In the genomic region with DNA sequence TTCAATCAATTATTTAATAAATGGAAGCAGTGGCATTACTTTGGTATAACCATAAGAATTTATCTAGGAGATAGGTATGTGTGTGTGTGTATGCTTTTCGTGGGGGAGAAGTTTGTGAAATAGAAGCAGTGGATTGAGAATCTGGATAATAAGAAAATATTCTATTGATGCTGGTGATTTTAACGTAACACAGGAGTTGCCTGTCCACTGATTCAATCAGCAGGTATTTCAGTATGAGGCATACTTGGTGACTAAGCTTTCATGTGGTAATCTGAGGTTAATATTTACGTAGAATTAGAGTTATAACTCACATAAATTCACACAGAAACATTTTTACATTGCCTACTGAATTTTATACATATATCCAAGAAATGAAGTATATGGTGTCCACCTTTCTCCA, we compare ENCODE assay signal across 17 cellular contexts.
"Had no signal": no experiment of that assay in that cellular context is flagged by ENCODE, and none has a peak within 500 bp of the region (broad histone marks: within the 10 kb centered on the region; RNA-seq: fewer than 3 reads in every experiment).

No MANE protein-coding gene starts in this region.

- H3K27me3 ChIP-seq: sigmoid colon, stomach, testis, upper lobe of left lung had no signal

- H3K4me3 Mint-ChIP-seq: activated naive CD4-positive, alpha-beta T cell treated with anti-CD3 and anti-CD28 coated beads, Interleukin-2, amount 10 ng/mL, durations not matched to agents 7 days and 5 days; immature natural killer cell; T-cell had no signal

- H3K9me3 ChIP-seq: sigmoid colon, testis, upper lobe of left lung had no signal

- H3K4me1 ChIP-seq: psoas muscle, sigmoid colon, stomach, testis, upper lobe of left lung had no signal

- H3K27me3 Mint-ChIP-seq: activated naive CD4-positive, alpha-beta T cell treated with anti-CD3 and anti-CD28 coated beads, Interleukin-2, amount 10 ng/mL, durations not matched to agents 7 days and 5 days; T-cell had no signal

- H3K4me3 ChIP-seq: lung, psoas muscle, sigmoid colon, stomach, testis, upper lobe of left lung had no signal

- H3K4me1 Mint-ChIP-seq: activated naive CD4-positive, alpha-beta T cell treated with anti-CD3 and anti-CD28 coated beads, Interleukin-2, amount 10 ng/mL, durations not matched to agents 7 days and 5 days; immature natural killer cell; T-cell had no signal

- FAIRE-seq: endothelial cell of umbilical vein had no signal

- H3K27ac Mint-ChIP-seq: activated naive CD4-positive, alpha-beta T cell treated with anti-CD3 and anti-CD28 coated beads, Interleukin-2, amount 10 ng/mL, durations not matched to agents 7 days and 5 days; immature natural killer cell; T-cell had no signal

- H3K36me3 Mint-ChIP-seq: activated naive CD4-positive, alpha-beta T cell treated with anti-CD3 and anti-CD28 coated beads, Interleukin-2, amount 10 ng/mL, durations not matched to agents 7 days and 5 days; immature natural killer cell; T-cell had no signal

- H3K27ac ChIP-seq: psoas muscle, sigmoid colon, stomach, testis, upper lobe of left lung had no signal

- H3K36me3 ChIP-seq: sigmoid colon, stomach, upper lobe of left lung had no signal

- DNase-seq: activated CD4-positive, alpha-beta T cell treated with anti-CD3 and anti-CD28 coated beads, Interleukin-2, amount 50 U/mL, for 1 hour; activated naive CD4-positive, alpha-beta T cell treated with anti-CD3 and anti-CD28 coated beads, Interleukin-2, amount 10 ng/mL, durations not matched to agents 7 days and 5 days; effector CD8-positive, alpha-beta T cell; foreskin melanocyte; head of caudate nucleus; immature natural killer cell; midbrain; psoas muscle; sigmoid colon; stimulated activated CD4-positive, alpha-beta T cell treated with anti-CD3 and anti-CD28 coated beads, Interleukin-2, amount 100 ng/mL, for 24 hours; stomach; T-cell; T-helper 9 cell; testis; upper lobe of left lung had no signal
